Comparison of ENCODE assay signal across 14 cellular contexts in genomic region chr20:4703281-4703676, GRCh38. TPM values are rescaled to one million over a fixed set of nuclear protein-coding genes. Genes with fewer than 3 reads are reported as not detected.
"Had no signal": no experiment of that assay in that cellular context is flagged by ENCODE, and none has a peak within 500 bp of the region (broad histone marks: within the 10 kb centered on the region; RNA-seq: fewer than 3 reads in every experiment).

No MANE protein-coding gene starts in this region.

- H3K4me2 ChIP-seq: hepatocyte had no signal

- H3K27me3 Mint-ChIP-seq: activated B cell treated with CpG ODN at 0.5 μM for 24 hours; activated CD4-positive, alpha-beta T cell treated with anti-CD3 and anti-CD28 coated beads, Interleukin-2, amount 10 ng/mL, durations not matched to agents 24 days and 14 days had no signal

- FAIRE-seq: astrocyte, pancreas had no signal

- H3K4me3 Mint-ChIP-seq: activated B cell treated with CpG ODN at 0.5 μM for 24 hours; activated CD4-positive, alpha-beta T cell treated with anti-CD3 and anti-CD28 coated beads, Interleukin-2, amount 10 ng/mL, durations not matched to agents 24 days and 14 days; activated T-helper 1 cell treated with anti-CD3 and anti-CD28 coated beads, Interleukin-12 subunit alpha, Interleukin-12 subunit beta, Interleukin-2, Interleukin-4 antibody, amounts not matched to agents 30 ng/mL and 10 ng/mL and 1 ng/mL, durations not matched to agents 14 hours and 24 hours and 36 hours had no signal

- H3K27ac Mint-ChIP-seq: activated B cell treated with CpG ODN at 0.5 μM for 24 hours; activated CD4-positive, alpha-beta T cell treated with anti-CD3 and anti-CD28 coated beads, Interleukin-2, amount 10 ng/mL, durations not matched to agents 24 days and 14 days; activated T-helper 1 cell treated with anti-CD3 and anti-CD28 coated beads, Interleukin-12 subunit alpha, Interleukin-12 subunit beta, Interleukin-2, Interleukin-4 antibody, amounts not matched to agents 30 ng/mL and 10 ng/mL and 1 ng/mL, durations not matched to agents 14 hours and 24 hours and 36 hours had no signal

- H3K9me3 ChIP-seq: esophagus muscularis mucosa, pancreas, sigmoid colon had no signal

- H3K4me3 ChIP-seq: esophagus muscularis mucosa, hepatocyte, pancreas, sigmoid colon had no signal

- DNase-seq: activated B cell treated with CpG ODN at 0.5 μM for 24 hours; activated CD4-positive, alpha-beta T cell treated with anti-CD3 and anti-CD28 coated beads, Interleukin-2, amount 10 ng/mL, durations not matched to agents 24 days and 14 days; activated CD8-positive, alpha-beta memory T cell treated with anti-CD3 and anti-CD28 coated beads, Interleukin-2, amount 50 U/mL, for 48 hours; activated naive CD4-positive, alpha-beta T cell; pancreas; sigmoid colon; stimulated activated CD4-positive, alpha-beta T cell treated with anti-CD3 and anti-CD28 coated beads, Interleukin-1b, Interleukin-23, amount 100 ng/mL, for 48 hours had no signal

- H3K27me3 ChIP-seq: esophagus muscularis mucosa, hepatocyte, pancreas, sigmoid colon had no signal

- H3K27ac ChIP-seq: esophagus muscularis mucosa, hepatocyte, sigmoid colon had no signal

- H3K9me3 Mint-ChIP-seq: activated B cell treated with CpG ODN at 0.5 μM for 24 hours; activated CD4-positive, alpha-beta T cell treated with anti-CD3 and anti-CD28 coated beads, Interleukin-2, amount 10 ng/mL, durations not matched to agents 24 days and 14 days; activated T-helper 1 cell treated with anti-CD3 and anti-CD28 coated beads, Interleukin-12 subunit alpha, Interleukin-12 subunit beta, Interleukin-2, Interleukin-4 antibody, amounts not matched to agents 30 ng/mL and 10 ng/mL and 1 ng/mL, durations not matched to agents 14 hours and 24 hours and 36 hours had no signal

- H2AFZ ChIP-seq: hepatocyte had no signal

- H3K4me1 Mint-ChIP-seq: activated CD4-positive, alpha-beta T cell treated with anti-CD3 and anti-CD28 coated beads, Interleukin-2, amount 10 ng/mL, durations not matched to agents 24 days and 14 days had no signal

- H3K79me2 ChIP-seq: hepatocyte had no signal

RNA-seq across cellular contexts. Expression of gene PRND, which starts 18.4 kb away (rescaled TPM):
- total RNA-seq: activated B cell treated with CpG ODN at 0.5 μM for 24 hours; activated CD4-positive, alpha-beta T cell treated with anti-CD3 and anti-CD28 coated beads, Interleukin-2, amount 10 ng/mL, durations not matched to agents 24 days and 14 days; activated T-helper 1 cell treated with anti-CD3 and anti-CD28 coated beads, Interleukin-12 subunit alpha, Interleukin-12 subunit beta, Interleukin-2, Interleukin-4 antibody, amounts not matched to agents 30 ng/mL and 10 ng/mL and 1 ng/mL, durations not matched to agents 14 hours and 24 hours and 36 hours; astrocyte; chondrocyte; esophagus muscularis mucosa; T-helper 2 cell treated with Interferon-gamma antibody and Interleukin-4, amounts not matched to agents 100 ng/mL and 5 ng/mL, for 36 hours; ureter had no signal
- polyA plus RNA-seq: pancreas had no signal
